Comparison of ENCODE assay signal across 15 cellular contexts in genomic region chr14:74141703-74142102, GRCh38. TPM values are rescaled to one million over a fixed set of nuclear protein-coding genes. Genes with fewer than 3 reads are reported as not detected.
DNase-seq lines count a peak whose midpoint lies in the region; ATAC-seq and TF ChIP-seq lines count a peak whose summit lies in the region.
"Had no signal": no experiment of that assay in that cellular context is flagged by ENCODE, and none has a peak within 500 bp of the region (broad histone marks: within the 10 kb centered on the region; RNA-seq: fewer than 3 reads in every experiment).

No MANE protein-coding gene starts in this region.

- H3K4me3 ChIP-seq in right cardiac atrium (ENCODE audit: low read length): no peak overlapping the region
- no peak overlapping the region for H3K4me3 ChIP-seq in OCI-LY7 (ENCODE audit: low read depth, low read length, poor library complexity, severe bottlenecking)

- no peaks in the 10 kb centered on the region for H3K27me3 ChIP-seq in right cardiac atrium (ENCODE audit: control insufficient read depth, insufficient read depth)

- no peak for ATAC-seq in WTC11
- peak; percentile 50 to 69 for ATAC-seq in right cardiac atrium
- ATAC-seq in omental fat pad (ENCODE audit: low FRiP score): peak; percentile 90
- ATAC-seq in effector memory CD8-positive, alpha-beta T cell (replicated peaks): no peak
- ATAC-seq in esophagus mucosa: no peak
- ATAC-seq: activated CD8-positive, alpha-beta T cell treated with anti-CD3 and anti-CD28 coated beads, Interleukin-2, amount 10 ng/mL, durations not matched to agents 7 days and 5 days; naive thymus-derived CD8-positive, alpha-beta T cell had no signal

- H3K79me2 ChIP-seq in OCI-LY7 (ENCODE audit: insufficient read depth, low read depth, low read length): no peaks in the 10 kb centered on the region

- H3K27ac ChIP-seq in right cardiac atrium (ENCODE audit: low read length): no peak overlapping the region
- no peak overlapping the region for H3K27ac ChIP-seq in OCI-LY7 (ENCODE audit: low read depth, low read length, poor library complexity, severe bottlenecking)

- TF ChIP-seq CTCF in WTC11 (IDR thresholded peaks at IDR 0.05): no peak
- no peak for TF ChIP-seq CTCF in omental fat pad (IDR thresholded peaks at IDR 0.05)
- TF ChIP-seq CTCF in OCI-LY7 (conservative IDR thresholded peaks at IDR 0.05; ENCODE audit: low read length): no peak

- H3K9me3 Mint-ChIP-seq in WTC11: no peaks in the 10 kb centered on the region
- H3K9me3 Mint-ChIP-seq in effector memory CD8-positive, alpha-beta T cell: no peaks in the 10 kb centered on the region
- no peaks in the 10 kb centered on the region for H3K9me3 Mint-ChIP-seq in T-helper 2 cell treated with Interferon-gamma antibody and Interleukin-4, amounts not matched to agents 5 μg/mL and 100 μg/mL, for 36 hours
- H3K9me3 Mint-ChIP-seq: naive thymus-derived CD8-positive, alpha-beta T cell had no signal

- no peaks in the 10 kb centered on the region; the same call in 1 of the 2 replicates for H4K20me1 ChIP-seq in OCI-LY7 (ENCODE audit: insufficient read depth, low read length)

- BruUV-seq in OCI-LY7 (replicated peaks; lab: Mats Ljungman, UMichigan): no TSS peak

- H3K27me3 Mint-ChIP-seq in WTC11 (ENCODE audit: low read depth): no peaks in the 10 kb centered on the region
- H3K27me3 Mint-ChIP-seq in effector memory CD8-positive, alpha-beta T cell: no peaks in the 10 kb centered on the region
- no peaks in the 10 kb centered on the region for H3K27me3 Mint-ChIP-seq in T-helper 2 cell treated with Interferon-gamma antibody and Interleukin-4, amounts not matched to agents 5 μg/mL and 100 μg/mL, for 36 hours (ENCODE audit: low read depth)
- H3K27me3 Mint-ChIP-seq: naive thymus-derived CD8-positive, alpha-beta T cell had no signal

- H3K9me3 ChIP-seq in right cardiac atrium (ENCODE audit: control insufficient read depth, low read length) (no peaks in the 10 kb centered on the region), OCI-LY7 (ENCODE audit: low read length) (no peaks in the 10 kb centered on the region)

- no peaks in the 10 kb centered on the region for H3K9me2 ChIP-seq in OCI-LY7 (ENCODE audit: insufficient read depth, low read length)

- intact Hi-C loops in right cardiac atrium (cut with DNase I): no loop called here
- intact Hi-C loops in OCI-LY7 (cut with micrococcal nuclease; ENCODE audit: unreplicated experiment): no loop called here

- DNase-seq in AG20443 (ENCODE audit: low spot score) (peak; percentile 11), WTC11 (ENCODE audit: low spot score) (no peak), right cardiac atrium (no peak), omental fat pad (ENCODE audit: low spot score) (no peak), OCI-LY7 (ENCODE audit: low spot score) (no peak)
- no peak for DNase-seq in effector memory CD8-positive, alpha-beta T cell
- no peak for DNase-seq in T-helper 2 cell treated with Interferon-gamma antibody and Interleukin-4, amounts not matched to agents 5 μg/mL and 100 μg/mL, for 36 hours (ENCODE audit: low spot score)
- DNase-seq: activated CD8-positive, alpha-beta T cell treated with anti-CD3 and anti-CD28 coated beads, Interleukin-2, amount 10 ng/mL, durations not matched to agents 7 days and 5 days; aorta; dermis blood vessel endothelial cell; GOT3; islet precursor cell; naive thymus-derived CD8-positive, alpha-beta T cell; stimulated activated CD4-positive, alpha-beta T cell treated with anti-CD3 and anti-CD28 coated beads, Interleukin-4, amount 100 ng/mL, for 4 hours had no signal

- H3K4me2 ChIP-seq in OCI-LY7 (ENCODE audit: low read length): no peak overlapping the region

- POLR2A ChIA-PET in WTC11 (lab: Charles Lee) (no interaction called here), OCI-LY7 (lab: Charles Lee) (interaction anchor here (0.6 to 0.7 kb wide), 2 partner anchors 187 to 449 kb away, joined by 3 read pairs; no protein-coding TSS in a partner anchor)

- no peak overlapping the region for H3K4me3 Mint-ChIP-seq in WTC11
- H3K4me3 Mint-ChIP-seq in effector memory CD8-positive, alpha-beta T cell: no peak overlapping the region
- H3K4me3 Mint-ChIP-seq in T-helper 2 cell treated with Interferon-gamma antibody and Interleukin-4, amounts not matched to agents 5 μg/mL and 100 μg/mL, for 36 hours: no peak overlapping the region
- H3K4me3 Mint-ChIP-seq: activated CD8-positive, alpha-beta T cell treated with anti-CD3 and anti-CD28 coated beads, Interleukin-2, amount 10 ng/mL, durations not matched to agents 7 days and 5 days; naive thymus-derived CD8-positive, alpha-beta T cell had no signal

- no peaks in the 10 kb centered on the region for H3K36me3 Mint-ChIP-seq in WTC11
- H3K36me3 Mint-ChIP-seq in effector memory CD8-positive, alpha-beta T cell (ENCODE audit: insufficient read depth): no peaks in the 10 kb centered on the region
- peaks cover 8% of the 10 kb centered on the region for H3K36me3 Mint-ChIP-seq in T-helper 2 cell treated with Interferon-gamma antibody and Interleukin-4, amounts not matched to agents 5 μg/mL and 100 μg/mL, for 36 hours (ENCODE audit: low read depth)

- H3K4me1 ChIP-seq in right cardiac atrium (ENCODE audit: control insufficient read depth, insufficient read depth, low read length) (no peaks in the 10 kb centered on the region), OCI-LY7 (ENCODE audit: insufficient read depth, low read length, poor library complexity, severe bottlenecking) (peaks cover 9% of the 10 kb centered on the region)

- peak overlapping the region; percentile 17; the same call in 1 of the 2 replicates for H3K27ac Mint-ChIP-seq in WTC11
- H3K27ac Mint-ChIP-seq in effector memory CD8-positive, alpha-beta T cell: no peak overlapping the region
- H3K27ac Mint-ChIP-seq in T-helper 2 cell treated with Interferon-gamma antibody and Interleukin-4, amounts not matched to agents 5 μg/mL and 100 μg/mL, for 36 hours: no peak overlapping the region
- H3K27ac Mint-ChIP-seq: activated CD8-positive, alpha-beta T cell treated with anti-CD3 and anti-CD28 coated beads, Interleukin-2, amount 10 ng/mL, durations not matched to agents 7 days and 5 days; naive thymus-derived CD8-positive, alpha-beta T cell had no signal

- WGBS in right cardiac atrium: 64% methylated on average over 3 of the region's 3 CpGs

- no peak overlapping the region for H2AFZ ChIP-seq in OCI-LY7 (ENCODE audit: low read length)

- H3K36me3 ChIP-seq in OCI-LY7 (ENCODE audit: insufficient read depth, low read length): no peaks in the 10 kb centered on the region

- CTCF ChIA-PET in WTC11 (lab: Charles Lee): no interaction called here
- CTCF ChIA-PET in OCI-LY7 (lab: Charles Lee; ENCODE audit: unreplicated experiment): no interaction called here

- H3K4me1 Mint-ChIP-seq in WTC11: no peaks in the 10 kb centered on the region
- H3K4me1 Mint-ChIP-seq in effector memory CD8-positive, alpha-beta T cell (ENCODE audit: low read depth in 2 of 2): peaks cover 5 to 8% of the 10 kb centered on the region in 2 donors
- H3K4me1 Mint-ChIP-seq in T-helper 2 cell treated with Interferon-gamma antibody and Interleukin-4, amounts not matched to agents 5 μg/mL and 100 μg/mL, for 36 hours (ENCODE audit: low read depth): peaks cover 17% of the 10 kb centered on the region

TF ChIP-seq in WTC11, 78 proteins besides CTCF, POLR2A, EP300 and RAD21 (continues in another document):
- no peak for TF ChIP-seq ZSCAN18 (CRISPR knock-in tag; IDR thresholded peaks at IDR 0.05)
- no peak for TF ChIP-seq NR1H2 (CRISPR knock-in tag; IDR thresholded peaks at IDR 0.05)
- TF ChIP-seq KAT7 (CRISPR knock-in tag; IDR thresholded peaks at IDR 0.05; ENCODE audit: borderline replicate concordance): no peak
- TF ChIP-seq TEAD1 (CRISPR knock-in tag; IDR thresholded peaks at IDR 0.05): no peak
- TF ChIP-seq AR (CRISPR knock-in tag; IDR thresholded peaks at IDR 0.05): no peak

RNA-seq across cellular contexts. Expression of gene LIN52, which starts 56.9 kb away (rescaled TPM):
- total RNA-seq in WTC11 (2021) (8.8 to 10.6 TPM (median 10.3 TPM) in 3 replicates), right cardiac atrium (1 to 10 TPM; 7.1 to 9.2 (median 7.8) TPM), omental fat pad (10 to 100 TPM in 3 of 4 donors, 1 to 10 TPM in 1; 5.6 to 11.3 (median 10.8) TPM), OCI-LY7 (2022) (16.9 and 18.0 TPM in 2 replicates), esophagus mucosa (3.5 TPM)
- polyA plus RNA-seq in right cardiac atrium: 5.5 TPM
- 9.8 and 12.3 TPM in 2 replicates for total RNA-seq in OCI-LY7 (2014; rRNA removed; shearing (Covaris generic))

RNA-seq across cellular contexts. Expression of gene ALDH6A1, which starts 57.5 kb away (rescaled TPM):
- total RNA-seq in WTC11 (2021) (21.6 to 32.1 TPM (median 30.6 TPM) in 3 replicates), right cardiac atrium (10 to 100 TPM; 27.0 to 58.0 (median 31.9) TPM), omental fat pad (10 to 100 TPM; 42.8 to 70.4 (median 59.8) TPM), OCI-LY7 (2022) (20.7 and 25.7 TPM in 2 replicates), esophagus mucosa (17.0 TPM)
- polyA plus RNA-seq in right cardiac atrium: 15.3 TPM
- 16.6 and 17.0 TPM in 2 replicates for total RNA-seq in OCI-LY7 (2014; rRNA removed; shearing (Covaris generic))

Comparison
In these comparisons a context has a peak if more than half of its experiments do, and no peak if none do; other contexts are left out.
1. ATAC-seq: peak in right cardiac atrium (2 of 2) and omental fat pad (single experiment); none in WTC11 (single experiment), effector memory CD8-positive, alpha-beta T cell (single experiment) and esophagus mucosa (single experiment).